ENCODE assay signal across 19 cellular contexts in genomic region chr17:65576939-65577338, GRCh38. TPM values are rescaled to one million over a fixed set of nuclear protein-coding genes. Genes with fewer than 3 reads are reported as not detected.
DNase-seq lines count a peak whose midpoint lies in the region; ATAC-seq and TF ChIP-seq lines count a peak whose summit lies in the region.
"Had no signal": no experiment of that assay in that cellular context is flagged by ENCODE, and none has a peak within 500 bp of the region (broad histone marks: within the 10 kb centered on the region; RNA-seq: fewer than 3 reads in every experiment).

No MANE protein-coding gene starts in this region.

- no peak for TF ChIP-seq POLR2A in Peyer's patch (IDR thresholded peaks at IDR 0.05)

- no peak for ATAC-seq in HG03442 (IDR thresholded peaks at IDR 0.05; ENCODE audit: unreplicated experiment)
- ATAC-seq in GM21515 (IDR thresholded peaks at IDR 0.05; ENCODE audit: unreplicated experiment): no peak

- peaks cover 16% of the 10 kb centered on the region for H3F3A ChIP-seq in neural progenitor cell (ENCODE audit: low read depth)

- H3K79me2 ChIP-seq in hepatocyte (no peaks in the 10 kb centered on the region), neural progenitor cell (ENCODE audit: low read depth) (no peaks in the 10 kb centered on the region)

- H3K36me3 ChIP-seq in Peyer's patch (no peaks in the 10 kb centered on the region), hepatocyte (replicated peaks; ENCODE audit: insufficient read depth, low read depth) (no peaks in the 10 kb centered on the region), neural progenitor cell (no peaks in the 10 kb centered on the region)

- H3K9me3 ChIP-seq in Peyer's patch: no peaks in the 10 kb centered on the region
- no peaks in the 10 kb centered on the region for H3K9me3 ChIP-seq in hepatocyte (ENCODE audit: low read depth)
- H3K9me3 ChIP-seq in neural progenitor cell (ENCODE audit: low read depth): no peaks in the 10 kb centered on the region

- no peaks in the 10 kb centered on the region for H4K20me1 ChIP-seq in hepatocyte (ENCODE audit: insufficient read depth, poor library complexity, severe bottlenecking)
- peaks cover 17% of the 10 kb centered on the region for H4K20me1 ChIP-seq in neural progenitor cell (ENCODE audit: low read depth)

- no peaks in the 10 kb centered on the region for H3K9me2 ChIP-seq in hepatocyte (replicated peaks; ENCODE audit: insufficient read depth)

- peak overlapping the region in 1 of 4 donors; percentile 41 for H3K27ac ChIP-seq in Peyer's patch
- H3K27ac ChIP-seq in hepatocyte: peak overlapping the region; percentile 65
- H3K27ac ChIP-seq in neural progenitor cell: no peak overlapping the region
- H3K27ac ChIP-seq: C4-2B had no signal

- H3K4me3 Mint-ChIP-seq in neural progenitor cell: no peak overlapping the region
- H3K4me3 Mint-ChIP-seq: CD8-positive, alpha-beta memory T cell had no signal

- H3K4me1 ChIP-seq in Peyer's patch: peaks cover 0 to 8% (median 0%) of the 10 kb centered on the region in 4 donors
- H3K4me1 ChIP-seq in hepatocyte (ENCODE audit: insufficient read depth): no peaks in the 10 kb centered on the region
- H3K4me1 ChIP-seq in neural progenitor cell: peaks cover 16% of the 10 kb centered on the region

- peaks cover 38% of the 10 kb centered on the region for H3K4me1 Mint-ChIP-seq in neural progenitor cell
- H3K4me1 Mint-ChIP-seq: CD8-positive, alpha-beta memory T cell had no signal

- H3K4me2 ChIP-seq in hepatocyte: no peak overlapping the region
- H3K4me2 ChIP-seq in neural progenitor cell: no peak overlapping the region

- TF ChIP-seq CTCF in Peyer's patch (IDR thresholded peaks at IDR 0.05) (peak in 2 of 6 experiments; percentile 36 to 41), hepatocyte (IDR thresholded peaks at IDR 0.05; ENCODE audit: poor library complexity) (no peak), neural progenitor cell (IDR thresholded peaks at IDR 0.05) (peak; percentile 9)

- no peaks in the 10 kb centered on the region for H3K27me3 ChIP-seq in Peyer's patch
- no peaks in the 10 kb centered on the region for H3K27me3 ChIP-seq in hepatocyte
- peaks cover 27% of the 10 kb centered on the region for H3K27me3 ChIP-seq in neural progenitor cell

- H3K4me3 ChIP-seq in Peyer's patch (no peak overlapping the region), hepatocyte (no peak overlapping the region), neural progenitor cell (no peak overlapping the region)

- no peaks in the 10 kb centered on the region for H3K9me3 Mint-ChIP-seq in neural progenitor cell
- H3K9me3 Mint-ChIP-seq: CD8-positive, alpha-beta memory T cell had no signal

- 49% methylated on average over 12 of the region's 12 CpGs for WGBS in hepatocyte (ENCODE audit: low lambda C conversion rate, missing lambda C conversion rate)

- DNase-seq in ELF-1 (ENCODE audit: low read depth, low spot score) (peak; percentile 88), Peyer's patch (peak in 2 of 3 donors; percentile 85 to 88), hepatocyte (ENCODE audit: low spot score) (peak; percentile 74), neural progenitor cell (ENCODE audit: low spot score) (peak; percentile 37), A172 (ENCODE audit: low spot score) (no peak), retina (no peak)
- DNase-seq: 8988T; AML-193; CD8-positive, alpha-beta memory T cell; GDM1; IMR-90; MV-4-11; NCI-H1105 treated with DMSO at 0.1 percent for 48 hours; NCI-H2081; NCI-H2171 treated with DMSO at 0.1 percent for 48 hours; NCI-H526 had no signal

- peaks cover 15% of the 10 kb centered on the region for H3K27me3 Mint-ChIP-seq in neural progenitor cell (ENCODE audit: insufficient read depth, low read depth)
- H3K27me3 Mint-ChIP-seq: CD8-positive, alpha-beta memory T cell had no signal

- H3K36me3 Mint-ChIP-seq in neural progenitor cell: no peaks in the 10 kb centered on the region
- H3K36me3 Mint-ChIP-seq: CD8-positive, alpha-beta memory T cell had no signal

- H3K9ac ChIP-seq in neural progenitor cell: no peak overlapping the region

- H2AFZ ChIP-seq in hepatocyte (no peak overlapping the region), neural progenitor cell (replicated peaks) (no peak overlapping the region)

- H3K27ac Mint-ChIP-seq in neural progenitor cell: peak overlapping the region; percentile 14
- H3K27ac Mint-ChIP-seq: CD8-positive, alpha-beta memory T cell had no signal

RNA-seq across cellular contexts. Expression of gene AXIN2, which starts 15.5 kb away (rescaled TPM):
- total RNA-seq in Peyer's patch (10 to 100 TPM; 16.5 to 69.3 (median 29.4) TPM), hepatocyte (21.4 and 22.3 TPM in 2 replicates), neural progenitor cell (ENCODE audit: low replicate concordance) (21.8 and 22.0 TPM in 2 replicates)
- polyA plus RNA-seq in hepatocyte: 11.3 and 15.4 TPM in 2 replicates
- 0.77 and 1.2 TPM in 2 replicates for total RNA-seq in A172 (2014; rRNA removed; shearing (Covaris generic))

Comparison
In these comparisons a context has a peak if more than half of its experiments do, and no peak if none do; other contexts are left out.
1. DNase-seq: peak in ELF-1 (single experiment), Peyer's patch (2 of 3), hepatocyte (single experiment) and neural progenitor cell (single experiment); none in A172 (single experiment) and retina (single experiment).